In genomic region chr3:73768594-73769308, GRCh38 we compare ENCODE assay signal across 20 cellular contexts.
DNase-seq lines count a peak whose midpoint lies in the region; ATAC-seq, FAIRE-seq and TF ChIP-seq lines count a peak whose summit lies in the region.
"Had no signal": no experiment of that assay in that cellular context is flagged by ENCODE, and none has a peak within 500 bp of the region (broad histone marks: within the 10 kb centered on the region; RNA-seq: fewer than 3 reads in every experiment).

No MANE protein-coding gene starts in this region.

- intact Hi-C loops in kidney (cut with DNase I), result no loop called here

- no peak overlapping the region for H2BK5ac ChIP-seq in neuronal stem cell (ENCODE audit: low read length)

- H3K27me3 ChIP-seq in GM23338 (ENCODE audit: insufficient read depth) (no peaks in the 10 kb centered on the region), neuronal stem cell (ENCODE audit: control insufficient read depth in 3 of 3, insufficient read depth in 3 of 3, low read depth in 1 of 3, low read length in 3 of 3) (no peaks in the 10 kb centered on the region)
- H3K27me3 ChIP-seq: sigmoid colon had no signal

- no peaks in the 10 kb centered on the region for H3K79me2 ChIP-seq in GM23338 (replicated peaks; ENCODE audit: insufficient read depth)

- H3K4me3 ChIP-seq in AG09309 (ENCODE audit: control insufficient read depth, low read depth, low read length), result no peak overlapping the region
- no peak overlapping the region for H3K4me3 ChIP-seq in GM23338
- H3K4me3 ChIP-seq in kidney (ENCODE audit: low read length in 2 of 2), result no peak overlapping the region
- no peak overlapping the region for H3K4me3 ChIP-seq in neuronal stem cell (ENCODE audit: low read length in 2 of 2)
- H3K4me3 ChIP-seq: sigmoid colon had no signal

- no peak overlapping the region for H3K23ac ChIP-seq in neuronal stem cell (ENCODE audit: low read depth, low read length, poor library complexity)

- WGBS in neuronal stem cell (ENCODE audit: extremely low coverage in 2 of 2, insufficient read length in 2 of 2, insufficient replicate concordance in 1 of 2), 2 donors, result no CpG with 5 or more reads among the region's 4 CpGs

- no peak for ATAC-seq in GM23338
- ATAC-seq in GM21390 (IDR thresholded peaks at IDR 0.05; ENCODE audit: unreplicated experiment), result no peak
- ATAC-seq in GM21619 (IDR thresholded peaks at IDR 0.05; ENCODE audit: unreplicated experiment), result no peak
- ATAC-seq: activated CD4-positive, alpha-beta T cell treated with anti-CD3 and anti-CD28 coated beads for 36 hours; effector memory CD8-positive, alpha-beta T cell; stimulated activated effector memory CD8-positive, alpha-beta T cell treated with anti-CD3 and anti-CD28 coated beads, Interleukin-12 subunit alpha, Interleukin-12 subunit beta, amount 100 ng/mL, for 72 hours had no signal

- peaks cover 16% of the 10 kb centered on the region; the same call in 2 of the 3 replicates for H3K9me3 Mint-ChIP-seq in GM23338
- H3K9me3 Mint-ChIP-seq: T-helper 2 cell treated with Interferon-gamma antibody and Interleukin-4, amounts not matched to agents 5 μg/mL and 100 μg/mL, for 36 hours had no signal

- H3K4me1 ChIP-seq in GM23338 (ENCODE audit: insufficient read depth) (peaks cover 24% of the 10 kb centered on the region), kidney (ENCODE audit: control insufficient read depth in 1 of 2, insufficient read depth in 1 of 2, low read depth in 1 of 2, low read length in 2 of 2) (no peaks in the 10 kb centered on the region), neuronal stem cell (ENCODE audit: control insufficient read depth in 2 of 2, insufficient read depth in 1 of 2, low read depth in 1 of 2, low read length in 2 of 2) (peaks cover 6 to 14% of the 10 kb centered on the region in 2 donors)

- H3K9me2 ChIP-seq in GM23338 (ENCODE audit: insufficient read depth), result no peaks in the 10 kb centered on the region

- H2BK120ac ChIP-seq in neuronal stem cell (ENCODE audit: low read depth, low read length), result no peak overlapping the region

- H4K91ac ChIP-seq in neuronal stem cell (ENCODE audit: low read depth, low read length, poor library complexity), result no peak overlapping the region

- H2BK12ac ChIP-seq in neuronal stem cell (ENCODE audit: low read length), result no peak overlapping the region

- H3K4ac ChIP-seq in neuronal stem cell (ENCODE audit: low read length), result no peak overlapping the region

- no peaks in the 10 kb centered on the region for H3K36me3 ChIP-seq in GM23338 (ENCODE audit: insufficient read depth)
- no peaks in the 10 kb centered on the region for H3K36me3 ChIP-seq in kidney (ENCODE audit: control insufficient read depth in 1 of 2, insufficient read depth in 2 of 2, low read length in 2 of 2)
- no peaks in the 10 kb centered on the region for H3K36me3 ChIP-seq in neuronal stem cell (replicated peaks in 1 of 2; ENCODE audit: control insufficient read depth in 2 of 2, insufficient read depth in 2 of 2, low read length in 2 of 2)
- H3K36me3 ChIP-seq: sigmoid colon had no signal

- DNase-seq in AG09309 (ENCODE audit: low read depth) (no peak), GM23338 (ENCODE audit: low spot score) (peak; percentile 16), amniotic epithelial cell (ENCODE audit: low read depth) (peak; percentile 32), kidney (no peak), neuronal stem cell (ENCODE audit: low spot score) (no peak)
- no peak for DNase-seq in stimulated activated CD4-positive, alpha-beta T cell treated with anti-CD3 and anti-CD28 coated beads, Interleukin-4, amount 100 ng/mL, for 4 hours
- DNase-seq: activated CD4-positive, alpha-beta T cell treated with anti-CD3 and anti-CD28 coated beads for 36 hours; activated naive CD4-positive, alpha-beta T cell treated with anti-CD3 and anti-CD28 coated beads, Interleukin-2, amount 50 U/mL, for 16 hours; C1 segment of cervical spinal cord; effector memory CD8-positive, alpha-beta T cell; immature natural killer cell; Karpas-422; mesendoderm; NK-92 treated with Interleukin-12 subunit alpha and Interleukin-12 subunit beta, amount 100 ng/mL, for 24 hours; sigmoid colon; trophoblast cell had no signal

- no peak overlapping the region for H3K27ac Mint-ChIP-seq in GM23338
- H3K27ac Mint-ChIP-seq: activated CD4-positive, alpha-beta T cell treated with anti-CD3 and anti-CD28 coated beads for 36 hours; effector memory CD8-positive, alpha-beta T cell; immature natural killer cell; stimulated activated effector memory CD8-positive, alpha-beta T cell treated with anti-CD3 and anti-CD28 coated beads, Interleukin-12 subunit alpha, Interleukin-12 subunit beta, amount 100 ng/mL, for 72 hours; T-helper 2 cell treated with Interferon-gamma antibody and Interleukin-4, amounts not matched to agents 5 μg/mL and 100 μg/mL, for 36 hours had no signal

- no peak overlapping the region for H4K8ac ChIP-seq in neuronal stem cell (ENCODE audit: low read depth, low read length)

- TF ChIP-seq CTCF in AG09309 (IDR thresholded peaks at IDR 0.05; ENCODE audit: control insufficient read depth, insufficient read depth, low read depth, low read length, missing control alignments) (peak; percentile 23), GM23338 (conservative IDR thresholded peaks at IDR 0.05; ENCODE audit: low read depth in 2 of 2) (peak; percentile 34 to 47), kidney (IDR thresholded peaks at IDR 0.05; ENCODE audit: borderline replicate concordance, extremely low read depth, insufficient read depth) (peak; percentile 20)

- H2AFZ ChIP-seq in GM23338 (no peak overlapping the region), neuronal stem cell (ENCODE audit: low read length) (no peak overlapping the region)

- no peaks in the 10 kb centered on the region for H4K20me1 ChIP-seq in GM23338 (replicated peaks; ENCODE audit: insufficient read depth)

- no peaks in the 10 kb centered on the region for H3K79me1 ChIP-seq in neuronal stem cell (ENCODE audit: low read depth, low read length)

- peaks cover 4% of the 10 kb centered on the region for H3K27me3 Mint-ChIP-seq in GM23338 (ENCODE audit: insufficient read depth, low read depth, poor library complexity)
- H3K27me3 Mint-ChIP-seq: activated CD4-positive, alpha-beta T cell treated with anti-CD3 and anti-CD28 coated beads for 36 hours; effector memory CD8-positive, alpha-beta T cell had no signal

- H3K4me1 Mint-ChIP-seq in GM23338, result peaks cover 36% of the 10 kb centered on the region
- H3K4me1 Mint-ChIP-seq: immature natural killer cell; stimulated activated effector memory CD8-positive, alpha-beta T cell treated with anti-CD3 and anti-CD28 coated beads, Interleukin-12 subunit alpha, Interleukin-12 subunit beta, amount 100 ng/mL, for 72 hours had no signal

- H3K14ac ChIP-seq in neuronal stem cell (ENCODE audit: low read length), result no peak overlapping the region

- H3K4me3 Mint-ChIP-seq in GM23338, result no peak overlapping the region
- H3K4me3 Mint-ChIP-seq: activated CD4-positive, alpha-beta T cell treated with anti-CD3 and anti-CD28 coated beads for 36 hours; effector memory CD8-positive, alpha-beta T cell; immature natural killer cell; stimulated activated effector memory CD8-positive, alpha-beta T cell treated with anti-CD3 and anti-CD28 coated beads, Interleukin-12 subunit alpha, Interleukin-12 subunit beta, amount 100 ng/mL, for 72 hours; T-helper 2 cell treated with Interferon-gamma antibody and Interleukin-4, amounts not matched to agents 5 μg/mL and 100 μg/mL, for 36 hours had no signal

- no peak overlapping the region for H2AK5ac ChIP-seq in neuronal stem cell (ENCODE audit: low read depth, low read length)

- no peak overlapping the region for H3K18ac ChIP-seq in neuronal stem cell (ENCODE audit: low read length)

- H3K4me2 ChIP-seq in GM23338 (no peak overlapping the region), neuronal stem cell (ENCODE audit: insufficient read depth, low read length, poor library complexity, severe bottlenecking) (no peak overlapping the region)

- H3K9ac ChIP-seq in kidney (ENCODE audit: low read length in 2 of 2) (no peak overlapping the region), neuronal stem cell (ENCODE audit: low read depth, low read length, poor library complexity) (no peak overlapping the region)

- H3K36me3 Mint-ChIP-seq in GM23338 (ENCODE audit: low read depth), result peaks cover 3% of the 10 kb centered on the region; the same call in 1 of the 3 replicates
- H3K36me3 Mint-ChIP-seq: immature natural killer cell; stimulated activated effector memory CD8-positive, alpha-beta T cell treated with anti-CD3 and anti-CD28 coated beads, Interleukin-12 subunit alpha, Interleukin-12 subunit beta, amount 100 ng/mL, for 72 hours had no signal

- no peaks in the 10 kb centered on the region for H3F3A ChIP-seq in GM23338 (replicated peaks; ENCODE audit: low read depth)

- H2BK15ac ChIP-seq in neuronal stem cell (ENCODE audit: low read length), result no peak overlapping the region

- H3K27ac ChIP-seq in GM23338 (ENCODE audit: low read depth) (no peak overlapping the region), kidney (ENCODE audit: low read depth in 2 of 2, low read length in 2 of 2) (no peak overlapping the region), neuronal stem cell (replicated peaks; ENCODE audit: low read length) (no peak overlapping the region)
- H3K27ac ChIP-seq: sigmoid colon had no signal

- H3K9me3 ChIP-seq in kidney (ENCODE audit: control insufficient read depth in 1 of 2, low read length in 2 of 2) (no peaks in the 10 kb centered on the region), neuronal stem cell (replicated peaks in 1 of 2; ENCODE audit: control insufficient read depth in 2 of 2, insufficient read depth in 1 of 2, low read depth in 1 of 2, low read length in 2 of 2) (peaks cover 1 to 6% of the 10 kb centered on the region in 2 donors)

- FAIRE-seq in kidney (lab: Jason Lieb, UNC), result peak; percentile 62

TF ChIP-seq in GM23338, 12 proteins besides CTCF, POLR2A, EP300 and RAD21 (continues in another document):
- TF ChIP-seq EZH2 (IDR thresholded peaks at IDR 0.05; ENCODE audit: low read depth, unreplicated experiment), result no peak

Comparison
In these comparisons a context has a peak if more than half of its experiments do, and no peak if none do; other contexts are left out.
1. DNase-seq: peak in GM23338 (single experiment) and amniotic epithelial cell (single experiment); none in AG09309 (single experiment), kidney (single experiment), neuronal stem cell (single experiment) and stimulated activated CD4-positive, alpha-beta T cell treated with anti-CD3 and anti-CD28 coated beads, Interleukin-4, amount 100 ng/mL, for 4 hours (0 of 2).
2. Peak in every context shown above with its lines, with median percentiles within 50 percentile points of each other: CTCF ChIP-seq.